ENCODE assay signal across 18 cellular contexts in the genomic region with DNA sequence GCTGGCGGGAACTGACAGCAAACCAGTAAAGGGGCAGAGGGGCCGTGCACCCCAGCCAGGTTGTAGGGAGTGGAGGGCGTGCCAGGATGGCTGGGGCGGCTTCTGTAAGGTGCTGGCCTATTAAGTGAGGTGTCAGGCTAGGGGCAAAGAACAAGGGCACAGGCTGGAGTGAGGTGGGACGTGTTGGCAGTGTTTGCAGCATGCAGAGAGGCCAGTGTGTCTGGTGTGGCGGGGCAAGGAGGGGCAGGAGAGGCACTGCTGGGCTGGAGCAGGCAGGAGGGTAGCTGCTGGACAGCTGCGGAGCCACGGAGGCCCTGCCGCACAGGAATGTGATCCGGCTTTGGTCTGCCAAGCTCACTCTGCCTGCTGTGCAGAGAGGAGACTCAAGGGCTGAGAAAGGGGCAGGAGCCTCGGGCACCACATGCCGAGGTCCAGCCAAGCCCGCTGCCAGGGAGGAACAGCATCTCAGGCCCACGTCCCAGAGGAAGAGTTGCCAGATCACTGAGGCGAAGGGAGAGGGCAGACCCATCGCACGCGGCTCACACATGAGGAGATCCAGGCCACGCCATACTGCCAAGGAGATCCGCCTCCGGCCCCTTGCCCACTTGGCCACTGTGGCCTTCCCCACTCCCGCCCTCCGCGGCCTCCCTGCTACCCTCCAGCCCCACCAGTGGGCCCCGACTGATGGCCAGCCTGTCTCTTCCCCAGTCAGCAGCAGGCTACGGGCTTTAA. TPM values are rescaled to one million over a fixed set of nuclear protein-coding genes. Genes with fewer than 3 reads are reported as not detected.
"Had no signal": no experiment of that assay in that cellular context is flagged by ENCODE, and none has a peak within 500 bp of the region (broad histone marks: within the 10 kb centered on the region; RNA-seq: fewer than 3 reads in every experiment).

No MANE protein-coding gene starts in this region.

- H3K9me3 Mint-ChIP-seq: activated T-cell treated with anti-CD3 and anti-CD28 coated beads, Interleukin-2, amount 50 U/mL, for 4 hours; effector memory CD8-positive, alpha-beta T cell; nephron progenitor cell; type B pancreatic cell had no signal

- H3K27me3 ChIP-seq: ascending aorta, hepatocyte, right atrium auricular region, testis had no signal

- H3K4me3 Mint-ChIP-seq: activated T-cell treated with anti-CD3 and anti-CD28 coated beads, Interleukin-2, amount 50 U/mL, for 4 hours; effector memory CD8-positive, alpha-beta T cell; nephron progenitor cell; type B pancreatic cell had no signal

- ATAC-seq: activated T-cell treated with anti-CD3 and anti-CD28 coated beads, Interleukin-2, amount 50 U/mL, for 4 hours; effector memory CD8-positive, alpha-beta T cell; left cardiac atrium had no signal

- H3K9me3 ChIP-seq: ascending aorta, right atrium auricular region, testis had no signal

- H3K27ac ChIP-seq: ascending aorta, hepatocyte, right atrium auricular region, testis, VCaP had no signal

- DNase-seq: activated CD4-positive, alpha-beta T cell treated with anti-CD3 and anti-CD28 coated beads, Interleukin-2, amount 50 U/mL, for 1 hour; activated CD4-positive, CD25-positive, alpha-beta regulatory T cell treated with anti-CD3 and anti-CD28 coated beads, Interleukin-2, amount 50 U/mL, for 72 hours; activated CD8-positive, alpha-beta memory T cell treated with anti-CD3 and anti-CD28 coated beads, Interleukin-2, amount 50 U/mL, for 4 hours; activated naive CD4-positive, alpha-beta T cell treated with anti-CD3 and anti-CD28 coated beads, Interleukin-2, amount 50 U/mL, for 16 hours; activated T-cell treated with anti-CD3 and anti-CD28 coated beads, Interleukin-2, amount 50 U/mL, for 4 hours; effector memory CD8-positive, alpha-beta T cell; left cardiac atrium; nephron progenitor cell; occipital lobe; small intestine; stimulated activated CD4-positive, alpha-beta T cell treated with anti-CD3 and anti-CD28 coated beads, Interleukin-4, amount 100 ng/mL, for 1 hour; SW 1271; testis had no signal

- H3K27ac Mint-ChIP-seq: effector memory CD8-positive, alpha-beta T cell; type B pancreatic cell had no signal

- H3K4me3 ChIP-seq: ascending aorta, hepatocyte, right atrium auricular region, testis had no signal

- H3K27me3 Mint-ChIP-seq: type B pancreatic cell had no signal

- H3K4me1 ChIP-seq: ascending aorta, right atrium auricular region, testis had no signal

RNA-seq across cellular contexts. Expression of gene AMN, which starts 46.8 kb away (rescaled TPM):
- total RNA-seq: occipital lobe had no signal
